ENCODE assay signal across 23 cellular contexts in genomic region chr1:10814954-10815862, GRCh38. TPM values are rescaled to one million over a fixed set of nuclear protein-coding genes. Genes with fewer than 3 reads are reported as not detected.
DNase-seq lines count a peak whose midpoint lies in the region; ATAC-seq, FAIRE-seq and TF ChIP-seq lines count a peak whose summit lies in the region.
"Had no signal": no experiment of that assay in that cellular context is flagged by ENCODE, and none has a peak within 500 bp of the region (broad histone marks: within the 10 kb centered on the region; RNA-seq: fewer than 3 reads in every experiment).

No MANE protein-coding gene starts in this region.

- TF ChIP-seq EP300 in H1 (IDR thresholded peaks at IDR 0.05; ENCODE audit: borderline replicate concordance in 1 of 2, low read depth in 2 of 2, low read length in 2 of 2) = no peak

- no peak for ATAC-seq in GM19463 (IDR thresholded peaks at IDR 0.05; ENCODE audit: unreplicated experiment)
- ATAC-seq: activated CD4-positive, alpha-beta T cell treated with anti-CD3 and anti-CD28 coated beads for 36 hours; SK-N-SH treated with all-trans-retinoic acid at 6 μM for 48 hours had no signal

- WGBS in H1 (ENCODE audit: extremely low coverage in 1 of 2, insufficient coverage in 1 of 2, insufficient read length in 1 of 2, insufficient replicate concordance in 2 of 2, low coverage in 1 of 2, low lambda C conversion rate in 2 of 2, missing lambda C conversion rate in 1 of 2), 2 experiments = 71% methylated on average over 15 of the region's 15 CpGs; no CpG with 5 or more reads in 1 of the 2 experiments
- 63 to 78% methylated on average over 14 to 15 of the region's 15 CpGs for WGBS in lower leg skin, 2 donors

- POLR2A ChIA-PET in H1 (lab: Charles Lee; ENCODE audit: partially characterized antibody) = interaction anchor here (0.6 to 1.8 kb wide), 14 partner anchors 11 to 176 kb away, joined by 3 read pairs; no protein-coding TSS in a partner anchor
- POLR2A ChIA-PET in CD4-positive, alpha-beta memory T cell (lab: Charles Lee; ENCODE audit: partially characterized antibody) = no interaction called here

- no peaks in the 10 kb centered on the region for H3K36me3 Mint-ChIP-seq in CD4-positive, alpha-beta memory T cell
- H3K36me3 Mint-ChIP-seq: brain, CD14-positive monocyte, mesothelial cell of epicardium had no signal

- H3K56ac ChIP-seq in H1 (replicated peaks; ENCODE audit: insufficient read length, low read depth, low read length) = no peak overlapping the region

- H4K5ac ChIP-seq in H1 (ENCODE audit: insufficient read length, low read depth, low read length) = peak overlapping the region; percentile 53

- H3K23me2 ChIP-seq in H1 (ENCODE audit: low read depth, low read length) = no peaks in the 10 kb centered on the region

- no peak overlapping the region for H3K23ac ChIP-seq in H1 (ENCODE audit: insufficient read length)

- peak overlapping the region; percentile 81 for H2BK120ac ChIP-seq in H1 (replicated peaks; ENCODE audit: low read depth, low read length)

- 0 out of 7 replicates have a peak overlapping the region, but pooled peaks of 1 of the 4 experiments have one; percentile 4 for H3K9ac ChIP-seq in H1 (replicated peaks in 1 of 4; ENCODE audit: extremely low read depth in 1 of 4, low read depth in 3 of 4, low read length in 3 of 4)

- H2BK20ac ChIP-seq in H1 (ENCODE audit: low read length) = peak overlapping the region; percentile 32; the same call in 1 of the 2 replicates

- peak overlapping the region; percentile 90; the same call in 1 of the 2 replicates for H2BK12ac ChIP-seq in H1 (ENCODE audit: low read depth, low read length)

- intact Hi-C loops in CD4-positive, alpha-beta memory T cell (cut with micrococcal nuclease) = no loop called here
- intact Hi-C loops in lower leg skin (cut with DNase I; ENCODE audit: low total_unique reads) = no loop called here

- no peak overlapping the region; a peak in 2 of 8 replicates for H3K4me3 ChIP-seq in H1 (ENCODE audit: extremely low read depth in 1 of 4, insufficient read depth in 2 of 4, low read depth in 3 of 4, low read length in 4 of 4)
- no peak overlapping the region for H3K4me3 ChIP-seq in muscle layer of duodenum (ENCODE audit: low read depth in 1 of 2, low read length in 2 of 2)
- no peak overlapping the region for H3K4me3 ChIP-seq in CD4-positive, alpha-beta memory T cell (ENCODE audit: low read length in 2 of 2)
- H3K4me3 ChIP-seq in lower leg skin (ENCODE audit: low read depth, poor library complexity, severe bottlenecking) = no peak overlapping the region

- DNase-seq in COLO668 (lab: John Stamatoyannopoulos, UW; ENCODE audit: unreplicated experiment) (peak; percentile 27), HuH-7.5 (ENCODE audit: low spot score) (peak; percentile 34), H1 (ENCODE audit: low read depth in 1 of 2, low spot score in 2 of 2) (no peak), GOT3 (lab: John Stamatoyannopoulos, UW) (no peak), lower leg skin (ENCODE audit: low spot score in 2 of 2) (no peak)
- no peak for DNase-seq in CD4-positive, alpha-beta memory T cell
- DNase-seq: ACHN; activated CD4-positive, alpha-beta T cell treated with anti-CD3 and anti-CD28 coated beads for 36 hours; activated CD8-positive, alpha-beta memory T cell treated with anti-CD3 and anti-CD28 coated beads, Interleukin-2, amount 50 U/mL, for 4 hours; DMS79 treated with DMSO at 0.1 percent for 48 hours; hippocampal formation; kidney glomerular epithelial cell; NCI-H1436 treated with DMSO at 0.1 percent for 48 hours; NK-92 treated with Interleukin-12 subunit alpha and Interleukin-12 subunit beta, amount 100 ng/mL, for 24 hours; substantia nigra had no signal

- H3K9me3 Mint-ChIP-seq in CD4-positive, alpha-beta memory T cell = peaks cover 0 to 1% (median 0%) of the 10 kb centered on the region in 8 donors
- H3K9me3 Mint-ChIP-seq: CD14-positive monocyte, mesothelial cell of epicardium had no signal

- peak in 1 of 2 experiments; percentile 85; a peak in 2 of 3 replicates for TF ChIP-seq POLR2A in H1 (IDR thresholded peaks at IDR 0.05; ENCODE audit: control extremely low read depth in 1 of 2, low read depth in 2 of 2, low read length in 2 of 2)
- no peak for TF ChIP-seq POLR2A in lower leg skin (IDR thresholded peaks at IDR 0.05)

- H3K27ac Mint-ChIP-seq in CD4-positive, alpha-beta memory T cell = no peak overlapping the region
- H3K27ac Mint-ChIP-seq: activated CD4-positive, alpha-beta T cell treated with anti-CD3 and anti-CD28 coated beads for 36 hours; CD14-positive monocyte; mesothelial cell of epicardium had no signal

- TF ChIP-seq CTCF in H1 (IDR thresholded peaks at IDR 0.05; ENCODE audit: control extremely low read depth in 1 of 3, insufficient read depth in 1 of 3, low read depth in 1 of 3, low read length in 3 of 3) (peak in 2 of 3 experiments; percentile 0 to 14; a peak in 2 of 4 replicates), lower leg skin (IDR thresholded peaks at IDR 0.05) (no peak)

- peaks cover 5 to 21% of the 10 kb centered on the region in 2 donors for H3K27me3 Mint-ChIP-seq in CD4-positive, alpha-beta memory T cell

- no peaks in the 10 kb centered on the region for H3K36me3 ChIP-seq in H1 (ENCODE audit: control insufficient read depth in 2 of 4, insufficient read depth in 4 of 4, low read length in 3 of 4)
- no peaks in the 10 kb centered on the region for H3K36me3 ChIP-seq in muscle layer of duodenum (ENCODE audit: control insufficient read depth in 1 of 2, insufficient read depth in 2 of 2, low read length in 2 of 2)
- H3K36me3 ChIP-seq in CD4-positive, alpha-beta memory T cell (ENCODE audit: insufficient read depth, low read length) = no peaks in the 10 kb centered on the region
- H3K36me3 ChIP-seq: neutrophil had no signal

- H3K79me1 ChIP-seq in H1 (ENCODE audit: low read depth, low read length) = no peaks in the 10 kb centered on the region

- peak overlapping the region; percentile 27 for H3K18ac ChIP-seq in H1 (ENCODE audit: extremely low read depth, low read length)

- no peak overlapping the region for H3K4me3 Mint-ChIP-seq in CD4-positive, alpha-beta memory T cell
- H3K4me3 Mint-ChIP-seq: activated CD4-positive, alpha-beta T cell treated with anti-CD3 and anti-CD28 coated beads for 36 hours; brain; CD14-positive monocyte; mesothelial cell of epicardium had no signal

- no peaks in the 10 kb centered on the region for H3K27me3 ChIP-seq in H1 (replicated peaks in 1 of 4; ENCODE audit: control insufficient read depth in 3 of 4, extremely low read depth in 1 of 4, insufficient read depth in 3 of 4, low read length in 3 of 4)
- no peaks in the 10 kb centered on the region for H3K27me3 ChIP-seq in muscle layer of duodenum (ENCODE audit: low read depth, low read length)
- H3K27me3 ChIP-seq in CD4-positive, alpha-beta memory T cell (ENCODE audit: insufficient read depth, low read length) = no peaks in the 10 kb centered on the region

- H2AK5ac ChIP-seq in H1 (ENCODE audit: low read depth, low read length) = no peak overlapping the region

- H3K9me3 ChIP-seq in H1 (ENCODE audit: insufficient read depth in 2 of 2, low read depth in 1 of 2, low read length in 1 of 2) (no peaks in the 10 kb centered on the region), muscle layer of duodenum (ENCODE audit: control insufficient read depth in 1 of 2, low read length in 2 of 2) (no peaks in the 10 kb centered on the region)
- H3K9me3 ChIP-seq in CD4-positive, alpha-beta memory T cell (ENCODE audit: control insufficient read depth in 1 of 2, low read length in 2 of 2) = no peaks in the 10 kb centered on the region
- H3K9me3 ChIP-seq: neutrophil had no signal

- no peak overlapping the region for H3K14ac ChIP-seq in H1 (ENCODE audit: insufficient read length)

- no peak for FAIRE-seq in H1 (lab: Jason Lieb, UNC)
- FAIRE-seq: endothelial cell of umbilical vein had no signal

- no peaks in the 10 kb centered on the region for H3K79me2 ChIP-seq in H1 (ENCODE audit: control insufficient read depth in 1 of 2, insufficient read depth in 2 of 2, low read length in 2 of 2)

- H4K91ac ChIP-seq in H1 (replicated peaks; ENCODE audit: insufficient read length, low read length) = no peak overlapping the region

- no peak overlapping the region for H2BK5ac ChIP-seq in H1 (ENCODE audit: low read depth, low read length)

- peak overlapping the region; percentile 88; the same call in 1 of the 2 replicates for H2BK15ac ChIP-seq in H1 (ENCODE audit: low read length)

- H4K20me1 ChIP-seq in H1 (replicated peaks in 1 of 2; ENCODE audit: control insufficient read depth in 1 of 2, insufficient read depth in 2 of 2, low read length in 2 of 2) = no peaks in the 10 kb centered on the region

- H3K4me2 ChIP-seq in H1 (ENCODE audit: insufficient read depth in 1 of 2, low read depth in 2 of 2, low read length in 2 of 2) = peak overlapping the region; percentile 20 to 49; a peak in 3 of 4 replicates

- H2AFZ ChIP-seq in H1 (ENCODE audit: low read length) = peak overlapping the region; percentile 65

- H3K4me1 ChIP-seq in H1 (replicated peaks in 1 of 4; ENCODE audit: control insufficient read depth in 3 of 4, insufficient read depth in 4 of 4, low read length in 3 of 4) = peaks cover 0 to 17% (median 11%) of the 10 kb centered on the region in 4 experiments; a peak in 6 of 7 replicates
- H3K4me1 ChIP-seq in muscle layer of duodenum (ENCODE audit: control insufficient read depth in 1 of 2, insufficient read depth in 2 of 2, low read length in 2 of 2) = no peaks in the 10 kb centered on the region
- H3K4me1 ChIP-seq in CD4-positive, alpha-beta memory T cell (ENCODE audit: insufficient read depth, low read length) = no peaks in the 10 kb centered on the region

- no peak overlapping the region for H3K4ac ChIP-seq in H1 (replicated peaks; ENCODE audit: insufficient read length, low read depth, low read length)

- CTCF ChIA-PET in H1 (lab: Charles Lee; ENCODE audit: partially characterized antibody) = interaction anchor here (0.6 to 3.2 kb wide), 11 partner anchors 8 to 243 kb away, joined by 3 to 15 read pairs (median 3); no protein-coding TSS in a partner anchor
- CTCF ChIA-PET in CD4-positive, alpha-beta memory T cell (lab: Charles Lee; ENCODE audit: partially characterized antibody) = no interaction called here

- TF ChIP-seq RAD21 in H1 (IDR thresholded peaks at IDR 0.05 in 1 of 2, conservative IDR thresholded peaks at IDR 0.05 in 1 of 2; ENCODE audit: low read depth in 2 of 2, low read length in 2 of 2) = no peak; a peak in 1 of 4 replicates

- H3K4me1 Mint-ChIP-seq in CD4-positive, alpha-beta memory T cell = no peaks in the 10 kb centered on the region
- H3K4me1 Mint-ChIP-seq: activated CD4-positive, alpha-beta T cell treated with anti-CD3 and anti-CD28 coated beads for 36 hours; CD14-positive monocyte; mesothelial cell of epicardium had no signal

- peak overlapping the region; percentile 38 for H4K8ac ChIP-seq in H1 (ENCODE audit: extremely low read depth, insufficient read depth, low read length)

- H3K27ac ChIP-seq in H1 (ENCODE audit: low read depth, low read length) (no peak overlapping the region), muscle layer of duodenum (ENCODE audit: low read length) (peak overlapping the region; percentile 45)
- H3K27ac ChIP-seq in CD4-positive, alpha-beta memory T cell (ENCODE audit: low read depth, low read length) = no peak overlapping the region
- H3K27ac ChIP-seq: neutrophil had no signal

RNA-seq across cellular contexts. Expression of gene CASZ1, which starts 18.8 kb away (rescaled TPM):
- 6.1 and 7.7 TPM in 2 replicates for total RNA-seq in H1 (2021; fragmentation: NEBNext Ultra II Directional; extraction: Animal tissue kit (Norgen Biotek cat#: 25700))
- polyA plus RNA-seq in H1 (2011; rRNA removed) = 4.4 and 5.9 TPM in 2 replicates
- polyA plus RNA-seq in H1 (2011; cell fraction: cytosol; rRNA removed) = 3.6 TPM
- polyA plus RNA-seq in H1 (2011; cell fraction: nucleus; rRNA removed) = 10.1 TPM
- 2.2 to 4.5 TPM (median 4.3 TPM) in 4 replicates for polyA plus RNA-seq in H1 (2012, experiment 1 of 2)
- 2.9 TPM for polyA plus RNA-seq in H1 (2012, experiment 2 of 2)
- polyA plus RNA-seq in H1 (2013, experiment 1 of 2) = 6.5 TPM
- polyA plus RNA-seq in H1 (2013, experiment 2 of 2) = 6.3 TPM
- 3.9 and 5.8 TPM in 2 replicates for polyA minus RNA-seq in H1 (2011; rRNA and poly(A)+ RNA removed)
- 5.8 TPM for polyA minus RNA-seq in H1 (2011; cell fraction: cytosol; rRNA and poly(A)+ RNA removed)
- 10.2 TPM for polyA minus RNA-seq in H1 (2011; cell fraction: nucleus; rRNA and poly(A)+ RNA removed)
- total RNA-seq in CD4-positive, alpha-beta memory T cell = 1 to 10 TPM; 7.5 to 8.8 TPM
- 1 to 10 TPM in 1 of 2 donors, under 1 TPM in 1; 0.13 to 1.9 TPM for polyA plus RNA-seq in CD4-positive, alpha-beta memory T cell
- total RNA-seq in lower leg skin = 100 to 1,000 TPM; 140 to 210 (median 169) TPM

Comparison
In these comparisons a context has a peak if more than half of its experiments do, and no peak if none do; other contexts are left out.
1. DNase-seq: peak in COLO668 (single experiment) and HuH-7.5 (single experiment); none in H1 (0 of 2), CD4-positive, alpha-beta memory T cell (0 of 5), GOT3 (single experiment) and lower leg skin (0 of 2).
2. CTCF ChIP-seq: peak in H1 (2 of 3); none in lower leg skin (0 of 3).
3. RNA of gene CASZ1, which starts 18.8 kb away (total RNA-seq): 140 to 210 TPM in lower leg skin; 7.5 to 8.8 TPM in CD4-positive, alpha-beta memory T cell and 6.1 to 7.7 TPM in H1; every median in the first group is over 10 times any median in the second.